In the genomic region with DNA sequence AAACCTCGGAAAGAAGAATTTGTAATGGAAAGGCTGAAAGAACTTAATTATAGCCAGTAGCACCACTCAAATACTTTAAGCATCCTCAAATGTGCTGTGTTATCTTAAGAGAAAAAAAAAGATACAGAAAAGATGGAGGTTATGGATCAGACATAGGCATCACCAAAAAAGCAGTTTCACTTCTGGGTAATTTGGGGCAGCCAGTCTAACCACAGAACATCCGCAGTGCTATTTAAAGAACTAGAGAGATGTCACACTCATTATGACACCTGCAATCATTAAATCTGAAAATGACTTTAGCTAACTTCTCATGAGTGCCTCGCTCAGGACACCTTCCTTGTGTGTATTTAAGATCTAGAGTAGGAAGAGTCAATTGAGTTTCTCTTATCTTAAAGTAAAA, we compare ENCODE assay signal across 10 cellular contexts.
DNase-seq lines count a peak whose midpoint lies in the region; ATAC-seq and TF ChIP-seq lines count a peak whose summit lies in the region.
"Had no signal": no experiment of that assay in that cellular context is flagged by ENCODE, and none has a peak within 500 bp of the region (broad histone marks: within the 10 kb centered on the region; RNA-seq: fewer than 3 reads in every experiment).

No MANE protein-coding gene starts in this region.

- H3K27ac ChIP-seq in adrenal gland (no peak overlapping the region), WERI-Rb-1 (no peak overlapping the region)

- H3K4me1 Mint-ChIP-seq in naive thymus-derived CD8-positive, alpha-beta T cell = peaks cover 11 to 54% (median 20%) of the 10 kb centered on the region in 4 donors
- H3K4me1 Mint-ChIP-seq: brain, nephron had no signal

- H3K27me3 ChIP-seq in adrenal gland (no peaks in the 10 kb centered on the region), WERI-Rb-1 (ENCODE audit: insufficient read depth, low read depth, severe bottlenecking) (no peaks in the 10 kb centered on the region)

- TF ChIP-seq POLR2A in NB4 (IDR thresholded peaks at IDR 0.05; ENCODE audit: extremely low read depth, insufficient read length) (no peak), adrenal gland (IDR thresholded peaks at IDR 0.05) (no peak)

- H3K36me3 Mint-ChIP-seq in naive thymus-derived CD8-positive, alpha-beta T cell = no peaks in the 10 kb centered on the region
- H3K36me3 Mint-ChIP-seq: brain had no signal

- intact Hi-C loops in adrenal gland (cut with DNase I) = no loop called here

- no peaks in the 10 kb centered on the region for H3K4me1 ChIP-seq in adrenal gland (replicated peaks in 1 of 2)

- WGBS in adrenal gland, 4 donors = 63 to 71% (median 66%) methylated on average over 3 of the region's 3 CpGs

- H3K27me3 Mint-ChIP-seq in naive thymus-derived CD8-positive, alpha-beta T cell = no peaks in the 10 kb centered on the region
- H3K27me3 Mint-ChIP-seq: brain had no signal

- DNase-seq in NB4 (ENCODE audit: low read depth) (peak; percentile 52), NCI-H2029 treated with DMSO at 0.1 percent for 48 hours (lab: John Stamatoyannopoulos, UW) (no peak), adrenal gland (no peak), WERI-Rb-1 (no peak), DMS53 (lab: John Stamatoyannopoulos, UW) (no peak)
- DNase-seq in naive thymus-derived CD8-positive, alpha-beta T cell = peak in 7 of 10 donors; percentile 14 to 63 (median 20)

- H3K36me3 ChIP-seq in adrenal gland (replicated peaks in 1 of 2) (no peaks in the 10 kb centered on the region), WERI-Rb-1 (no peaks in the 10 kb centered on the region)

- POLR2A ChIA-PET in naive thymus-derived CD8-positive, alpha-beta T cell (lab: Charles Lee) = no interaction called here

- TF ChIP-seq CTCF in NB4 (IDR thresholded peaks at IDR 0.05; ENCODE audit: low read depth, low read length) = no peak
- TF ChIP-seq CTCF in adrenal gland (IDR thresholded peaks at IDR 0.05) = no peak
- TF ChIP-seq CTCF in WERI-Rb-1 (IDR thresholded peaks at IDR 0.05; ENCODE audit: low read depth, low read length) = no peak

- ATAC-seq in GM18858 (IDR thresholded peaks at IDR 0.05; ENCODE audit: unreplicated experiment) (peak; percentile 96), HG02588 (IDR thresholded peaks at IDR 0.05; ENCODE audit: unreplicated experiment) (peak; percentile 93)
- ATAC-seq in naive thymus-derived CD8-positive, alpha-beta T cell = peak; percentile 85 to 96

- H3K4me3 Mint-ChIP-seq in naive thymus-derived CD8-positive, alpha-beta T cell = peak overlapping the region in 2 of 10 donors; percentile 46 to 48
- H3K4me3 Mint-ChIP-seq: brain, nephron had no signal

- H3K27ac Mint-ChIP-seq in naive thymus-derived CD8-positive, alpha-beta T cell = peak overlapping the region in 2 of 10 donors; percentile 43 to 52
- H3K27ac Mint-ChIP-seq: brain, nephron had no signal

- no peaks in the 10 kb centered on the region for H3K9me3 ChIP-seq in adrenal gland (replicated peaks in 1 of 3)
- H3K9me3 ChIP-seq in WERI-Rb-1 (ENCODE audit: severe bottlenecking) = no peaks in the 10 kb centered on the region

- H3K4me3 ChIP-seq in NB4 (ENCODE audit: low read depth, low read length) (no peak overlapping the region), adrenal gland (no peak overlapping the region), WERI-Rb-1 (ENCODE audit: low read depth, low read length) (no peak overlapping the region)

- no peaks in the 10 kb centered on the region for H3K9me3 Mint-ChIP-seq in naive thymus-derived CD8-positive, alpha-beta T cell
- H3K9me3 Mint-ChIP-seq: brain, nephron had no signal

Comparison
In these comparisons a context has a peak if more than half of its experiments do, and no peak if none do; other contexts are left out.
1. DNase-seq: peak in NB4 (single experiment) and naive thymus-derived CD8-positive, alpha-beta T cell (7 of 10); none in NCI-H2029 treated with DMSO at 0.1 percent for 48 hours (single experiment), adrenal gland (0 of 7), WERI-Rb-1 (single experiment) and DMS53 (single experiment).
2. Peak in every context shown above with its lines, with median percentiles within 50 percentile points of each other: ATAC-seq.